Comparison of ENCODE assay signal across 7 cellular contexts in genomic region chr2:134919360-134920210, GRCh38. TPM values are rescaled to one million over a fixed set of nuclear protein-coding genes. Genes with fewer than 3 reads are reported as not detected.
DNase-seq lines count a peak whose midpoint lies in the region; ATAC-seq, FAIRE-seq and TF ChIP-seq lines count a peak whose summit lies in the region.

No MANE protein-coding gene starts in this region.

- peak; percentile 75 for FAIRE-seq in GM18507 (lab: Jason Lieb, UNC)

- ATAC-seq in GM19328 (IDR thresholded peaks at IDR 0.05; ENCODE audit: unreplicated experiment): no peak

- peaks cover 46% of the 10 kb centered on the region for H3K4me1 ChIP-seq in Loucy (ENCODE audit: insufficient read depth, low read length, poor library complexity, severe bottlenecking)
- H3K4me1 ChIP-seq in mononuclear cell (ENCODE audit: insufficient read depth, low read length): peaks cover 27% of the 10 kb centered on the region

- H3K4me2 ChIP-seq in Loucy (ENCODE audit: low read depth, low read length, poor library complexity, severe bottlenecking): peak overlapping the region; percentile 78

- H3K9me3 ChIP-seq in Loucy (ENCODE audit: insufficient read depth, low read depth, low read length) (no peaks in the 10 kb centered on the region), mononuclear cell (ENCODE audit: low read depth, low read length) (no peaks in the 10 kb centered on the region)

- no peak for TF ChIP-seq CTCF in Loucy (conservative IDR thresholded peaks at IDR 0.05; ENCODE audit: low read length)

- peaks cover 3% of the 10 kb centered on the region; the same call in 1 of the 2 replicates for H3F3A ChIP-seq in Loucy (ENCODE audit: low read depth)

- H4K20me1 ChIP-seq in Loucy (ENCODE audit: insufficient read depth, low read length, poor library complexity, severe bottlenecking): peaks cover 57% of the 10 kb centered on the region

- DNase-seq in GM18507 (ENCODE audit: extremely low spot score, insufficient read length, low read depth): no peak
- DNase-seq in activated CD4-positive, alpha-beta T cell treated with anti-CD3 and anti-CD28 coated beads for 1 hour: peak; percentile 21
- peak; percentile 17 for DNase-seq in effector CD4-positive, alpha-beta T cell
- peak; percentile 44 for DNase-seq in stimulated activated naive CD4-positive, alpha-beta T cell treated with Interleukin-2 at 50 U/mL for 16 hours (lab: John Stamatoyannopoulos, UW)

- H3K36me3 ChIP-seq in Loucy (ENCODE audit: insufficient read depth, low read length): no peaks in the 10 kb centered on the region; the same call in 1 of the 2 replicates

- peak overlapping the region; percentile 98 for H3K9ac ChIP-seq in Loucy (ENCODE audit: low read depth, low read length, poor library complexity, severe bottlenecking)

- no peaks in the 10 kb centered on the region for H3K9me2 ChIP-seq in Loucy (replicated peaks; ENCODE audit: low read depth, low read length)

- peaks cover 69% of the 10 kb centered on the region for H3K79me2 ChIP-seq in Loucy (ENCODE audit: insufficient read depth, low read length)

- peak overlapping the region; percentile 80; the same call in 1 of the 2 replicates for H2AFZ ChIP-seq in Loucy (ENCODE audit: low read length)

- H3K27me3 ChIP-seq in Loucy (ENCODE audit: insufficient read depth, low read length, poor library complexity, severe bottlenecking): no peaks in the 10 kb centered on the region
- H3K27me3 ChIP-seq in mononuclear cell (ENCODE audit: insufficient read depth, low read length): no peaks in the 10 kb centered on the region

- peak overlapping the region; percentile 99 for H3K4me3 ChIP-seq in Loucy (ENCODE audit: low read length, poor library complexity, severe bottlenecking)
- H3K4me3 ChIP-seq in mononuclear cell (ENCODE audit: low read length): peak overlapping the region; percentile 99

RNA-seq across cellular contexts. Expression of gene CCNT2, which starts 1.0 kb away (rescaled TPM):
- 91.3 TPM for total RNA-seq in mononuclear cell
